8 cellular contexts compared by ENCODE assay signal in genomic region chr10:96863922-96864543, GRCh38. TPM values are rescaled to one million over a fixed set of nuclear protein-coding genes. Genes with fewer than 3 reads are reported as not detected.
DNase-seq lines count a peak whose midpoint lies in the region; ATAC-seq, FAIRE-seq and TF ChIP-seq lines count a peak whose summit lies in the region.

No MANE protein-coding gene starts in this region.

- H3K36me3 ChIP-seq in bronchial epithelial cell (ENCODE audit: control insufficient read depth, insufficient read depth, low read length) (peaks cover 2% of the 10 kb centered on the region), psoas muscle (ENCODE audit: insufficient read depth in 1 of 2, low read depth in 1 of 2) (no peaks in the 10 kb centered on the region), BE2C (no peaks in the 10 kb centered on the region; the same call in 1 of the 2 replicates)

- intact Hi-C loops in psoas muscle (cut with DNase I) = no loop called here

- H3K27me3 ChIP-seq in bronchial epithelial cell (ENCODE audit: control insufficient read depth, insufficient read depth, low read length) (no peaks in the 10 kb centered on the region), psoas muscle (ENCODE audit: insufficient read depth in 3 of 3, low read length in 2 of 3) (no peaks in the 10 kb centered on the region), BE2C (no peaks in the 10 kb centered on the region)

- peaks cover 36% of the 10 kb centered on the region for H3K4me1 ChIP-seq in psoas muscle
- H3K4me1 ChIP-seq in BE2C = 0 out of 2 replicates have a peak, but pooled peaks cover 2% of the 10 kb centered on the region

- H3K4me3 ChIP-seq in bronchial epithelial cell (ENCODE audit: low read depth, low read length) (no peak overlapping the region), psoas muscle (no peak overlapping the region), BE2C (ENCODE audit: low read depth, low read length) (no peak overlapping the region)

- 56 to 70% (median 60%) methylated on average over 3 of the region's 3 CpGs for WGBS in psoas muscle, 3 donors

- H3K27ac ChIP-seq in psoas muscle = peak overlapping the region; percentile 31

- no peaks in the 10 kb centered on the region for H3K9me3 ChIP-seq in psoas muscle
- H3K9me3 ChIP-seq in BE2C = no peaks in the 10 kb centered on the region

- TF ChIP-seq CTCF in bronchial epithelial cell (IDR thresholded peaks at IDR 0.05; ENCODE audit: insufficient read depth, low read length, severe bottlenecking) = no peak
- TF ChIP-seq CTCF in psoas muscle (IDR thresholded peaks at IDR 0.05) = no peak
- no peak for TF ChIP-seq CTCF in BE2C (IDR thresholded peaks at IDR 0.05; ENCODE audit: low read depth, low read length)

- FAIRE-seq in bronchial epithelial cell (lab: Jason Lieb, UNC) = no peak

- peak; percentile 63 for ATAC-seq in GM21381 (IDR thresholded peaks at IDR 0.05; ENCODE audit: unreplicated experiment)
- peak; percentile 56 to 60 (median 58) for ATAC-seq in psoas muscle

- DNase-seq in DMS53 treated with DMSO at 0.1 percent for 48 hours (lab: John Stamatoyannopoulos, UW; ENCODE audit: unreplicated experiment) (peak; percentile 98), MV-4-11 (lab: John Stamatoyannopoulos, UW) (peak; percentile 13), bronchial epithelial cell (ENCODE audit: low read depth) (peak; percentile 73), psoas muscle (no peak), NCI-H2171 treated with DMSO at 0.1 percent for 48 hours (lab: John Stamatoyannopoulos, UW) (no peak), BE2C (no peak), inferior parietal cortex (ENCODE audit: extremely low spot score) (no peak)

RNA-seq across cellular contexts. Expression of gene LCOR, which starts 31.9 kb away (rescaled TPM):
- total RNA-seq in bronchial epithelial cell (29.5 and 34.4 TPM in 2 replicates), psoas muscle (10 to 100 TPM; 13.6 to 30.4 (median 17.0) TPM)
- 10 to 100 TPM in 1 of 3 donors, 1 to 10 TPM in 2; 1.7 to 11.5 (median 6.2) TPM for polyA plus RNA-seq in psoas muscle
- 6.2 TPM for polyA plus RNA-seq in BE2C (2012; ENCODE audit: insufficient read depth, insufficient read length, low read depth)

Comparison
In these comparisons a context has a peak if more than half of its experiments do, and no peak if none do; other contexts are left out.
1. DNase-seq: peak in DMS53 treated with DMSO at 0.1 percent for 48 hours (single experiment), MV-4-11 (single experiment) and bronchial epithelial cell (single experiment); none in psoas muscle (0 of 2), NCI-H2171 treated with DMSO at 0.1 percent for 48 hours (single experiment), BE2C (single experiment) and inferior parietal cortex (single experiment).